In genomic region chr17:45600050-45601012, GRCh38 we compare ENCODE assay signal across 7 cellular contexts.
A peak's percentile ranks its signal among the peaks of the same experiment; 100 is the strongest.
DNase-seq lines count a peak whose midpoint lies in the region; ATAC-seq, FAIRE-seq and TF ChIP-seq lines count a peak whose summit lies in the region.
"Not testable (repeated sequence)": the region's sequence is repeated elsewhere in the genome, so short reads cannot be mapped to it uniquely, and the experiment has no call there.

No MANE protein-coding gene starts in this region.

- H3K9me3 ChIP-seq in DOHH2 (ENCODE audit: control insufficient read depth, insufficient read depth, low read length); endodermal cell (ENCODE audit: control insufficient read depth, low read length); left lung; pancreas: not testable (repeated sequence)

- H3K27ac ChIP-seq in DOHH2 (ENCODE audit: low read depth, low read length); endodermal cell (ENCODE audit: low read depth, low read length); left lung; pancreas: not testable (repeated sequence)

- peaks cover 18% of the 10 kb centered on the region for H3K4me1 ChIP-seq in DOHH2 (ENCODE audit: control insufficient read depth, low read length)
- not testable (repeated sequence) for H3K4me1 ChIP-seq in endodermal cell (ENCODE audit: control insufficient read depth, insufficient read depth, low read length); left lung; pancreas

- peak overlapping the region; percentile 39; the same call in 1 of the 2 replicates for H3K4me3 ChIP-seq in DOHH2 (ENCODE audit: low read length)
- H3K4me3 ChIP-seq in NB4 (ENCODE audit: low read depth, low read length); endodermal cell (ENCODE audit: low read length); left lung; pancreas: not testable (repeated sequence)

- H3K9me2 ChIP-seq in DOHH2 (replicated peaks; ENCODE audit: control insufficient read depth, low read length): not testable (repeated sequence)

- not testable (repeated sequence) for H3K27ac Mint-ChIP-seq in activated CD4-positive, alpha-beta memory T cell treated with anti-CD3 and anti-CD28 coated beads for 36 hours; activated naive CD4-positive, alpha-beta T cell treated with anti-CD3 and anti-CD28 coated beads, Interleukin-2, amount 10 ng/mL, durations not matched to agents 7 days and 5 days; endodermal cell

- WGBS in endodermal cell (ENCODE audit: insufficient coverage in 1 of 2, insufficient read length in 1 of 2), 2 experiments: 80% methylated on average over 5 of the region's 21 CpGs; no CpG with 5 or more reads in 1 of the 2 experiments
- 54 to 56% methylated on average over 3 to 14 of the region's 21 CpGs for WGBS in pancreas, 2 donors

- not testable (repeated sequence) for H3K9ac ChIP-seq in endodermal cell (ENCODE audit: extremely low read depth, low read length, poor library complexity, severe bottlenecking)

- intact Hi-C loops in activated CD4-positive, alpha-beta memory T cell treated with anti-CD3 and anti-CD28 coated beads for 36 hours (cut with micrococcal nuclease); left lung (cut with DNase I); pancreas (cut with DNase I): not testable (repeated sequence)

- H3F3A ChIP-seq in DOHH2 (ENCODE audit: control insufficient read depth, insufficient read depth): not testable (repeated sequence)

- DNase-seq in NB4 (ENCODE audit: low read depth) (peak; percentile 51), endodermal cell (peak; percentile 95), pancreas (peak in 5 of 6 donors; percentile 51 to 83 (median 71))
- DNase-seq in activated CD4-positive, alpha-beta memory T cell treated with anti-CD3 and anti-CD28 coated beads for 36 hours: peak; percentile 50
- DNase-seq in activated naive CD4-positive, alpha-beta T cell treated with anti-CD3 and anti-CD28 coated beads, Interleukin-2, amount 10 ng/mL, durations not matched to agents 7 days and 5 days: peak; percentile 48
- DNase-seq in left lung: not testable (repeated sequence)

- not testable (repeated sequence) for FAIRE-seq in pancreas (lab: Jason Lieb, UNC)

- H3K36me3 Mint-ChIP-seq in activated CD4-positive, alpha-beta memory T cell treated with anti-CD3 and anti-CD28 coated beads for 36 hours; activated naive CD4-positive, alpha-beta T cell treated with anti-CD3 and anti-CD28 coated beads, Interleukin-2, amount 10 ng/mL, durations not matched to agents 7 days and 5 days; endodermal cell (ENCODE audit: low read depth): not testable (repeated sequence)

- ATAC-seq in left lung: peak; percentile 14
- peak; percentile 93 to 98 (median 97) for ATAC-seq in pancreas

- peak overlapping the region; percentile 55 for H3K4me2 ChIP-seq in DOHH2 (ENCODE audit: low read length)

- not testable (repeated sequence) for H3K27me3 Mint-ChIP-seq in activated CD4-positive, alpha-beta memory T cell treated with anti-CD3 and anti-CD28 coated beads for 36 hours; activated naive CD4-positive, alpha-beta T cell treated with anti-CD3 and anti-CD28 coated beads, Interleukin-2, amount 10 ng/mL, durations not matched to agents 7 days and 5 days; endodermal cell (ENCODE audit: insufficient read depth)

- not testable (repeated sequence) for H3K79me2 ChIP-seq in DOHH2 (ENCODE audit: control insufficient read depth, low read length)

- not testable (repeated sequence) for H3K9me3 Mint-ChIP-seq in activated CD4-positive, alpha-beta memory T cell treated with anti-CD3 and anti-CD28 coated beads for 36 hours; activated naive CD4-positive, alpha-beta T cell treated with anti-CD3 and anti-CD28 coated beads, Interleukin-2, amount 10 ng/mL, durations not matched to agents 7 days and 5 days; endodermal cell

- H4K20me1 ChIP-seq in DOHH2 (ENCODE audit: control insufficient read depth, insufficient read depth, low read depth, low read length): not testable (repeated sequence)

- not testable (repeated sequence) for H3K4me3 Mint-ChIP-seq in activated CD4-positive, alpha-beta memory T cell treated with anti-CD3 and anti-CD28 coated beads for 36 hours; activated naive CD4-positive, alpha-beta T cell treated with anti-CD3 and anti-CD28 coated beads, Interleukin-2, amount 10 ng/mL, durations not matched to agents 7 days and 5 days; endodermal cell

- CTCF ChIA-PET in activated CD4-positive, alpha-beta memory T cell treated with anti-CD3 and anti-CD28 coated beads for 36 hours (lab: Charles Lee); activated naive CD4-positive, alpha-beta T cell treated with anti-CD3 and anti-CD28 coated beads, Interleukin-2, amount 10 ng/mL, durations not matched to agents 7 days and 5 days (lab: Charles Lee): not testable (repeated sequence)

- not testable (repeated sequence) for H3K27me3 ChIP-seq in DOHH2 (ENCODE audit: control insufficient read depth, low read length); endodermal cell (ENCODE audit: control insufficient read depth, insufficient read depth, low read length, poor library complexity, severe bottlenecking); pancreas
- peaks cover 0 to 12% of the 10 kb centered on the region in 2 donors for H3K27me3 ChIP-seq in left lung

- not testable (repeated sequence) for TF ChIP-seq CTCF in DOHH2 (IDR thresholded peaks at IDR 0.05; ENCODE audit: low read depth, low read length, poor library complexity, severe bottlenecking); NB4 (IDR thresholded peaks at IDR 0.05; ENCODE audit: low read depth, low read length); endodermal cell (conservative IDR thresholded peaks at IDR 0.05); left lung (IDR thresholded peaks at IDR 0.05); pancreas (IDR thresholded peaks at IDR 0.05)

- not testable (repeated sequence) for TF ChIP-seq POLR2A in NB4 (IDR thresholded peaks at IDR 0.05; ENCODE audit: extremely low read depth, insufficient read length)

- POLR2A ChIA-PET in activated CD4-positive, alpha-beta memory T cell treated with anti-CD3 and anti-CD28 coated beads for 36 hours (lab: Charles Lee): interaction anchor here (0.6 kb wide), 1 partner anchor 646 kb away, joined by 3 read pairs; no protein-coding TSS in a partner anchor

- not testable (repeated sequence) for H3K36me3 ChIP-seq in DOHH2 (ENCODE audit: control insufficient read depth, low read length); endodermal cell (ENCODE audit: control insufficient read depth, insufficient read depth, low read length); left lung; pancreas

- H3K4me1 Mint-ChIP-seq in activated CD4-positive, alpha-beta memory T cell treated with anti-CD3 and anti-CD28 coated beads for 36 hours (ENCODE audit: low read depth); activated naive CD4-positive, alpha-beta T cell treated with anti-CD3 and anti-CD28 coated beads, Interleukin-2, amount 10 ng/mL, durations not matched to agents 7 days and 5 days; endodermal cell: not testable (repeated sequence)
